Comparison of ENCODE assay signal across 29 cellular contexts in the genomic region with DNA sequence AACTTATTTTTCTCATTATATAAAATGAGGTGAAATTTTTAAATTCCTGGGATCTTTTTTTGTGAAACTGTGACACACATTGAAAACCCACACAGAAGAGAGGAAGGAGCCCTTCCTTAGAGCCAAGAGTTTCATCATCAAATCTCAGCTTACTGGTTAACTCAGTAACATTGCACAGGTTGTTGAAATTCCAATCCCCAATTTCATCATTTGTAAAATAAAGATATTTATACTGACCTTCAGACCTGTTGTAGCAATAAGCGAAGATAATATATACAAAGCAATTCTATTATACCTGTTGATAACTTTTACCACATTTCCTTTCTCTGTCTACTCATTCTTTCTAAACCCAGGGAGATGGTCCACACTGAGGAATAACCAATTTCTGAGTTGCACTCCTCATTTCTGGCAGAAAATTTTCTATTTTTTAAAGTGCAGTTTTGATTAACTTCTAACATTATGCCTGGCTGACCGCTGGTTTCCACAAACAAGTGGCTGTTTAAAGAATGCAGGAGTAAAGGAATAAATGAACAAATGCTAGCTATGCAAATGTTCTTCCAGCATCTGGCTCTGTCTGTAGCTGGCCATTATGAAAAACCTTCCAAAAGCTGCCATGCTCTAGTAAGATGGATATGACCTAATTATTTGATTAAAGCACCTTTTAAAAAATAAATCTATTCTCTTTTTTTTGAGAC.
"Had no signal": no experiment of that assay in that cellular context is flagged by ENCODE, and none has a peak within 500 bp of the region (broad histone marks: within the 10 kb centered on the region; RNA-seq: fewer than 3 reads in every experiment).

No MANE protein-coding gene starts in this region.

- H3K36me3 ChIP-seq: heart left ventricle, lower lobe of right lung, neural progenitor cell, neutrophil, sigmoid colon, tibial nerve, uterus had no signal

- H3K27me3 ChIP-seq: heart left ventricle, neural progenitor cell, neutrophil, sigmoid colon, tibial nerve, uterus had no signal

- H3K9me3 ChIP-seq: heart left ventricle, lower lobe of right lung, neutrophil, psoas muscle, sigmoid colon, tibial nerve, uterus had no signal

- H3K4me1 ChIP-seq: heart left ventricle, lower lobe of right lung, neural progenitor cell, parathyroid adenoma, psoas muscle, sigmoid colon, tibial nerve, uterus had no signal

- DNase-seq: heart left ventricle; hypothalamus; immature natural killer cell; kidney; left ventricle myocardium superior; lower lobe of right lung; mammary epithelial cell; mesendoderm; naive B cell; natural killer cell; nephron progenitor cell; occipital lobe; psoas muscle; right cardiac atrium; sigmoid colon; stimulated activated CD4-positive, alpha-beta T cell treated with anti-CD3 and anti-CD28 coated beads, Interleukin-1b, Interleukin-23, amount 100 ng/mL, for 48 hours; stimulated activated CD4-positive, alpha-beta T cell treated with anti-CD3 and anti-CD28 coated beads, Interleukin-2, amount 100 ng/mL, for 48 hours; stimulated activated CD4-positive, alpha-beta T cell treated with anti-CD3 and anti-CD28 coated beads, Interleukin-4, amount 100 ng/mL, for 4 hours; stimulated activated CD8-positive, alpha-beta memory T cell treated with anti-CD3 and anti-CD28 coated beads, Interleukin-4, amount 100 ng/mL, for 48 hours; stimulated activated naive CD4-positive, alpha-beta T cell treated with Interleukin-2 at 50 U/mL for 16 hours; stimulated activated naive CD8-positive, alpha-beta T cell treated with anti-CD3 and anti-CD28 coated beads, Interleukin-15, amount 100 ng/mL, for 72 hours; substantia nigra; uterus had no signal

- H3K27ac ChIP-seq: heart left ventricle, lower lobe of right lung, neural progenitor cell, neutrophil, parathyroid adenoma, psoas muscle, sigmoid colon, tibial nerve, uterus had no signal

- ATAC-seq: heart left ventricle; left ventricle myocardium superior; lower lobe of right lung; natural killer cell; psoas muscle; right cardiac atrium; stimulated activated memory B cell treated with anti-CD40 and anti-IgM and Interleukin-4, amounts not matched to agents 10 μg/mL and 1 μg/mL and 100 μg/mL, for 72 hours; stimulated activated naive CD8-positive, alpha-beta T cell treated with anti-CD3 and anti-CD28 coated beads, Interleukin-15, amount 100 ng/mL, for 72 hours had no signal

- H3K4me3 ChIP-seq: heart left ventricle, lower lobe of right lung, neural progenitor cell, psoas muscle, sigmoid colon, smooth muscle cell, tibial nerve, uterus had no signal
